23 cellular contexts compared by ENCODE assay signal in genomic region chr7:80129785-80130184, GRCh38.
"Had no signal": no experiment of that assay in that cellular context is flagged by ENCODE, and none has a peak within 500 bp of the region (broad histone marks: within the 10 kb centered on the region; RNA-seq: fewer than 3 reads in every experiment).

No MANE protein-coding gene starts in this region.

- H3K4me1 ChIP-seq: lower lobe of right lung, right lobe of liver had no signal

- ATAC-seq: left lobe of liver; natural killer cell treated with Interleukin-12 subunit alpha and Interleukin-12 subunit beta and Interleukin-15 and Interleukin-18, amount 100 ng/mL, for 72 hours; right lobe of liver; stimulated activated memory B cell treated with anti-CD40 and anti-IgM and Interleukin-4, amounts not matched to agents 10 μg/mL and 1 μg/mL and 100 μg/mL, for 72 hours had no signal

- H3K4me3 ChIP-seq: hepatocyte, lower lobe of right lung, ovary, right atrium auricular region, right lobe of liver, smooth muscle cell, stomach, suprapubic skin, thoracic aorta, tibial artery, uterus had no signal

- H3K9me3 ChIP-seq: lower lobe of right lung, ovary, right atrium auricular region, right lobe of liver, stomach, suprapubic skin, thoracic aorta, tibial artery, uterus had no signal

- DNase-seq: islet precursor cell; lower lobe of right lung; mammary epithelial cell; mesenchymal stem cell; naive thymus-derived CD4-positive, alpha-beta T cell; ovary; right lobe of liver; stimulated activated CD4-positive, alpha-beta T cell treated with anti-CD3 and anti-CD28 coated beads, Interleukin-1b, Interleukin-23, amount 100 ng/mL, for 48 hours; stimulated activated CD4-positive, alpha-beta T cell treated with anti-CD3 and anti-CD28 coated beads, Interleukin-2, amount 100 ng/mL, for 48 hours; stimulated activated CD4-positive, alpha-beta T cell treated with anti-CD3 and anti-CD28 coated beads, Interleukin-4, amount 100 ng/mL, for 4 hours; stimulated activated CD8-positive, alpha-beta memory T cell treated with anti-CD3 and anti-CD28 coated beads, Interleukin-4, amount 100 ng/mL, for 48 hours; stimulated activated naive CD4-positive, alpha-beta T cell treated with Interleukin-2 at 50 U/mL for 16 hours; stomach; tibial artery; uterus had no signal

- H3K27me3 ChIP-seq: hepatocyte, ovary, right atrium auricular region, right lobe of liver, suprapubic skin, tibial artery, uterus had no signal

- H3K27ac ChIP-seq: hepatocyte, lower lobe of right lung, ovary, right atrium auricular region, right lobe of liver, stomach, suprapubic skin, thoracic aorta, tibial artery, uterus had no signal

- H3K36me3 ChIP-seq: lower lobe of right lung, ovary, right atrium auricular region, right lobe of liver, stomach, suprapubic skin, thoracic aorta, tibial artery, uterus had no signal
